ENCODE assay signal across 8 cellular contexts in genomic region chrX:49876750-49877149, GRCh38. TPM values are rescaled to one million over a fixed set of nuclear protein-coding genes. Genes with fewer than 3 reads are reported as not detected.
DNase-seq lines count a peak whose midpoint lies in the region; ATAC-seq, FAIRE-seq and TF ChIP-seq lines count a peak whose summit lies in the region.

No MANE protein-coding gene starts in this region.

- intact Hi-C loops in left cardiac atrium (cut with DNase I): no loop called here
- intact Hi-C loops in activated CD4-positive, alpha-beta T cell treated with anti-CD3 and anti-CD28 coated beads, Interleukin-2, amount 10 ng/mL, durations not matched to agents 24 days and 14 days (cut with micrococcal nuclease): loop anchor here (1.0 to 10.0 kb wide), 2 partner anchors 112 to 328 kb away; partner anchors contain the start of gene CCNB3
- intact Hi-C loops in kidney (cut with DNase I): no loop called here

- no peak for DNase-seq in right atrium auricular region (ENCODE audit: low spot score)
- DNase-seq in left cardiac atrium: no peak
- DNase-seq in LHCN-M2 (ENCODE audit: low read depth): peak; percentile 10
- peak; percentile 76 for DNase-seq in activated CD4-positive, alpha-beta T cell treated with anti-CD3 and anti-CD28 coated beads, Interleukin-2, amount 10 ng/mL, durations not matched to agents 24 days and 14 days
- DNase-seq in kidney: no peak
- DNase-seq in DMS79 (lab: John Stamatoyannopoulos, UW): no peak

- H3K27me3 ChIP-seq in right atrium auricular region: no peaks in the 10 kb centered on the region

- no peaks in the 10 kb centered on the region for H3K27me3 Mint-ChIP-seq in activated CD4-positive, alpha-beta T cell treated with anti-CD3 and anti-CD28 coated beads, Interleukin-2, amount 10 ng/mL, durations not matched to agents 24 days and 14 days

- H3K4me3 ChIP-seq in right atrium auricular region (no peak overlapping the region), kidney (ENCODE audit: low read length in 2 of 2) (no peak overlapping the region)

- H3K27ac ChIP-seq in right atrium auricular region (no peak overlapping the region), kidney (ENCODE audit: low read depth in 2 of 2, low read length in 2 of 2) (no peak overlapping the region)

- H3K9me3 Mint-ChIP-seq in activated CD4-positive, alpha-beta T cell treated with anti-CD3 and anti-CD28 coated beads, Interleukin-2, amount 10 ng/mL, durations not matched to agents 24 days and 14 days: no peaks in the 10 kb centered on the region

- H3K9me3 ChIP-seq in right atrium auricular region (no peaks in the 10 kb centered on the region), kidney (ENCODE audit: control insufficient read depth in 1 of 2, low read length in 2 of 2) (no peaks in the 10 kb centered on the region)

- H3K27ac Mint-ChIP-seq in activated CD4-positive, alpha-beta T cell treated with anti-CD3 and anti-CD28 coated beads, Interleukin-2, amount 10 ng/mL, durations not matched to agents 24 days and 14 days: no peak overlapping the region

- peaks cover 13% of the 10 kb centered on the region for H3K4me1 Mint-ChIP-seq in activated CD4-positive, alpha-beta T cell treated with anti-CD3 and anti-CD28 coated beads, Interleukin-2, amount 10 ng/mL, durations not matched to agents 24 days and 14 days

- H3K36me3 ChIP-seq in right atrium auricular region: no peaks in the 10 kb centered on the region
- no peaks in the 10 kb centered on the region for H3K36me3 ChIP-seq in kidney (ENCODE audit: control insufficient read depth in 1 of 2, insufficient read depth in 2 of 2, low read length in 2 of 2)

- H3K4me3 Mint-ChIP-seq in activated CD4-positive, alpha-beta T cell treated with anti-CD3 and anti-CD28 coated beads, Interleukin-2, amount 10 ng/mL, durations not matched to agents 24 days and 14 days: no peak overlapping the region

- ATAC-seq in left cardiac atrium (no peak), GM21528 (IDR thresholded peaks at IDR 0.05; ENCODE audit: low FRiP score, unreplicated experiment) (no peak), GM21447 (IDR thresholded peaks at IDR 0.05; ENCODE audit: unreplicated experiment) (no peak)

- peaks cover 3% of the 10 kb centered on the region for H3K36me3 Mint-ChIP-seq in activated CD4-positive, alpha-beta T cell treated with anti-CD3 and anti-CD28 coated beads, Interleukin-2, amount 10 ng/mL, durations not matched to agents 24 days and 14 days (ENCODE audit: low read depth)

- no peak overlapping the region for H3K9ac ChIP-seq in kidney (ENCODE audit: low read length in 2 of 2)

- TF ChIP-seq CTCF in right atrium auricular region (IDR thresholded peaks at IDR 0.05) (peak; percentile 22 to 64), kidney (IDR thresholded peaks at IDR 0.05; ENCODE audit: borderline replicate concordance, extremely low read depth, insufficient read depth) (peak; percentile 45)

- H3K4me1 ChIP-seq in right atrium auricular region (peaks cover 0 to 10% of the 10 kb centered on the region in 2 donors), kidney (ENCODE audit: control insufficient read depth in 1 of 2, insufficient read depth in 1 of 2, low read depth in 1 of 2, low read length in 2 of 2) (peaks cover 0 to 5% of the 10 kb centered on the region in 2 donors)

- FAIRE-seq in kidney (lab: Jason Lieb, UNC): peak; percentile 93

RNA-seq across cellular contexts. Expression of gene USP27X, which starts 2.5 kb away (rescaled TPM):
- total RNA-seq in right atrium auricular region (1 to 10 TPM; 1.0 to 2.4 TPM), left cardiac atrium (1 to 10 TPM; 1.6 to 2.7 TPM), LHCN-M2 (2014; rRNA removed) (1.6 and 2.1 TPM in 2 replicates), kidney (4.3 TPM)
- 2.2 TPM for polyA plus RNA-seq in LHCN-M2 (2012)
- total RNA-seq in activated CD4-positive, alpha-beta T cell treated with anti-CD3 and anti-CD28 coated beads, Interleukin-2, amount 10 ng/mL, durations not matched to agents 24 days and 14 days: 1.6 and 2.4 TPM in 2 replicates
- 3.3 TPM for polyA plus RNA-seq in kidney (ENCODE audit: insufficient read depth, low read depth, low replicate concordance)

RNA-seq across cellular contexts. Expression of gene CLCN5, which starts 45.6 kb away (rescaled TPM):
- 1 to 10 TPM; 1.9 to 3.1 TPM for total RNA-seq in right atrium auricular region
- 1 to 10 TPM; 1.9 to 3.6 TPM for total RNA-seq in left cardiac atrium
- 5.0 and 7.8 TPM in 2 replicates for total RNA-seq in LHCN-M2 (2014; rRNA removed)
- 1.5 TPM for polyA plus RNA-seq in LHCN-M2 (2012)
- total RNA-seq in activated CD4-positive, alpha-beta T cell treated with anti-CD3 and anti-CD28 coated beads, Interleukin-2, amount 10 ng/mL, durations not matched to agents 24 days and 14 days: 4.2 and 5.6 TPM in 2 replicates
- total RNA-seq in kidney: 29.7 TPM
- polyA plus RNA-seq in kidney (ENCODE audit: insufficient read depth, low read depth, low replicate concordance): 21.1 TPM

RNA-seq across cellular contexts. Expression of gene PAGE4, which starts 47.6 kb away (rescaled TPM):
- total RNA-seq in right atrium auricular region (not detected), left cardiac atrium (not detected), LHCN-M2 (2014; rRNA removed) (not detected in 2 replicates), kidney (not detected)
- not detected for polyA plus RNA-seq in LHCN-M2 (2012)
- total RNA-seq in activated CD4-positive, alpha-beta T cell treated with anti-CD3 and anti-CD28 coated beads, Interleukin-2, amount 10 ng/mL, durations not matched to agents 24 days and 14 days: not detected in 2 replicates
- not detected for polyA plus RNA-seq in kidney (ENCODE audit: insufficient read depth, low read depth, low replicate concordance)

Comparison
In these comparisons a context has a peak if more than half of its experiments do, and no peak if none do; other contexts are left out.
1. DNase-seq: peak in LHCN-M2 (single experiment) and activated CD4-positive, alpha-beta T cell treated with anti-CD3 and anti-CD28 coated beads, Interleukin-2, amount 10 ng/mL, durations not matched to agents 24 days and 14 days (single experiment); none in right atrium auricular region (single experiment), left cardiac atrium (single experiment), kidney (single experiment) and DMS79 (single experiment).